ENCODE assay signal across 1 cellular context in genomic region chr17:76327689-76328088, GRCh38.
TF ChIP-seq lines count a peak whose summit lies in the region.

No MANE protein-coding gene starts in this region.

TF ChIP-seq in HepG2, 621 proteins besides CTCF, POLR2A, EP300 and RAD21:
- TF ChIP-seq CENPX (CRISPR knock-in tag; IDR thresholded peaks at IDR 0.05): no peak
- no peak for TF ChIP-seq KLF6 (CRISPR knock-in tag; IDR thresholded peaks at IDR 0.05)
- no peak for TF ChIP-seq SMAD9 (CRISPR knock-in tag; IDR thresholded peaks at IDR 0.05)
- no peak for TF ChIP-seq MBD4 (IDR thresholded peaks at IDR 0.05; ENCODE audit: borderline replicate concordance, low read length)
- TF ChIP-seq RXRB (CRISPR knock-in tag; IDR thresholded peaks at IDR 0.05; ENCODE audit: borderline replicate concordance): no peak
- TF ChIP-seq SRSF9 (IDR thresholded peaks at IDR 0.05; ENCODE audit: borderline replicate concordance, insufficient read depth, low read depth, low read length, poor library complexity, severe bottlenecking): no peak
- no peak for TF ChIP-seq ZXDC (CRISPR knock-in tag; IDR thresholded peaks at IDR 0.05)
- TF ChIP-seq CBX2 (IDR thresholded peaks at IDR 0.05; ENCODE audit: low read depth, low read length): no peak
- TF ChIP-seq CBX2 (CRISPR knock-in tag; IDR thresholded peaks at IDR 0.05; ENCODE audit: low read depth): no peak
- no peak for TF ChIP-seq BORCS8-MEF2B (CRISPR knock-in tag; IDR thresholded peaks at IDR 0.05)
- no peak for TF ChIP-seq HOXA3 (CRISPR knock-in tag; IDR thresholded peaks at IDR 0.05)
- no peak for TF ChIP-seq ZNF136 (CRISPR knock-in tag; IDR thresholded peaks at IDR 0.05; ENCODE audit: low read depth)
- TF ChIP-seq ESRRA (CRISPR knock-in tag; IDR thresholded peaks at IDR 0.05; ENCODE audit: low read depth): no peak
- no peak for TF ChIP-seq ZUFSP (CRISPR knock-in tag; IDR thresholded peaks at IDR 0.05; ENCODE audit: borderline replicate concordance)
- no peak for TF ChIP-seq ZNF407 (CRISPR knock-in tag; IDR thresholded peaks at IDR 0.05; ENCODE audit: not compliant biosample characterization)
- no peak for TF ChIP-seq BRCA1 (CRISPR knock-in tag; IDR thresholded peaks at IDR 0.05)
- TF ChIP-seq ARHGAP35 (CRISPR knock-in tag; IDR thresholded peaks at IDR 0.05; ENCODE audit: borderline replicate concordance): no peak
- TF ChIP-seq ISX (CRISPR knock-in tag; conservative IDR thresholded peaks at IDR 0.05): no peak
- TF ChIP-seq NR2C2 (CRISPR knock-in tag; IDR thresholded peaks at IDR 0.05; ENCODE audit: borderline replicate concordance): no peak
